In genomic region chr19:8460516-8461298, GRCh38 we compare ENCODE assay signal across 1 cellular context.
TF ChIP-seq lines count a peak whose summit lies in the region.

No MANE protein-coding gene starts in this region.

TF ChIP-seq in A549, 52 proteins besides CTCF, POLR2A, EP300 and RAD21 (continued from another document):
- no peak for TF ChIP-seq HMGXB4 (CRISPR knock-in tag; IDR thresholded peaks at IDR 0.05; ENCODE audit: borderline replicate concordance)
